In the genomic region with DNA sequence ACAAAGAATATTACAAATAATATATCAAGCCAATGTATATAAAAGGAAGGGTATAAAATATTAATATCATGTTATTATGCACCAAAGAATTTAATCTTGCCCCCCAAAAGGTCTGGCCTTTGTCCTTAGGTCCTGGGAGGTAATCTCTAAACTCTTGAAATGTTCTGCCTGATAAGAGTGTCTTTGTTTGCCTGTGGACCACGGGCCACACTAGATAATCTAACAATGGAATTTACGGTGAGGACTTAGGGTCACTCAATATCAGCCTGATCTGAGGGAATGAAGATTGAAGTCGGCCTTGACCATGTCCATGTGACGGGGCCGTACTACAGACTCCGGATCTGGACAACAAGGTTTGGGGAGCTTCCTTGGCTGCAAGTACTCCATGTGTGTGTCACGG, we compare ENCODE assay signal across 37 cellular contexts.
"Had no signal": no experiment of that assay in that cellular context is flagged by ENCODE, and none has a peak within 500 bp of the region (broad histone marks: within the 10 kb centered on the region; RNA-seq: fewer than 3 reads in every experiment).

No MANE protein-coding gene starts in this region.

- H3K27ac Mint-ChIP-seq: activated B cell treated with CpG ODN at 0.5 μM for 24 hours; activated CD4-positive, alpha-beta memory T cell treated with anti-CD3 and anti-CD28 coated beads for 36 hours; activated CD4-positive, alpha-beta T cell treated with anti-CD3 and anti-CD28 coated beads, Interleukin-2, amount 10 ng/mL, durations not matched to agents 24 days and 14 days; activated CD8-positive, alpha-beta T cell treated with anti-CD3 and anti-CD28 coated beads for 36 hours; activated naive CD4-positive, alpha-beta T cell treated with anti-CD3 and anti-CD28 coated beads for 36 hours; activated naive CD4-positive, alpha-beta T cell treated with anti-CD3 and anti-CD28 coated beads, Interleukin-2, amount 50 U/mL, for 72 hours; activated naive CD8-positive, alpha-beta T cell treated with anti-CD3 and anti-CD28 coated beads for 36 hours; activated T-cell treated with anti-CD3 and anti-CD28 coated beads, Interleukin-2, amount 50 U/mL, for 72 hours; activated T-helper 1 cell treated with anti-CD3 and anti-CD28 coated beads, Interleukin-12 subunit alpha, Interleukin-12 subunit beta, Interleukin-2, Interleukin-4 antibody, amounts not matched to agents 30 ng/mL and 10 ng/mL and 1 ng/mL, durations not matched to agents 14 hours and 24 hours and 36 hours; T-helper 1 cell treated with Interleukin-12 subunit alpha and Interleukin-12 subunit beta and Interleukin-4 antibody, amounts not matched to agents 30 μg/mL and 1 μg/mL, for 36 hours; T-helper 2 cell treated with Interferon-gamma antibody and Interleukin-4, amounts not matched to agents 5 μg/mL and 100 μg/mL, for 36 hours had no signal

- FAIRE-seq: astrocyte, TTC549 had no signal

- H3K27me3 ChIP-seq: adrenal gland, body of pancreas, brain microvascular endothelial cell, breast epithelium had no signal

- H3K27me3 Mint-ChIP-seq: activated B cell treated with CpG ODN at 0.5 μM for 24 hours; activated CD4-positive, alpha-beta memory T cell treated with anti-CD3 and anti-CD28 coated beads for 36 hours; activated CD4-positive, alpha-beta T cell treated with anti-CD3 and anti-CD28 coated beads, Interleukin-2, amount 10 ng/mL, durations not matched to agents 24 days and 14 days; activated CD8-positive, alpha-beta T cell treated with anti-CD3 and anti-CD28 coated beads for 36 hours; activated naive CD8-positive, alpha-beta T cell treated with anti-CD3 and anti-CD28 coated beads for 36 hours; activated T-helper 17 cell treated with anti-CD3 and anti-CD28 coated beads, Interleukin-2, amount 50 U/mL, for 72 hours had no signal

- H3K4me3 Mint-ChIP-seq: activated B cell treated with CpG ODN at 0.5 μM for 24 hours; activated CD4-positive, alpha-beta memory T cell treated with anti-CD3 and anti-CD28 coated beads for 36 hours; activated CD4-positive, alpha-beta T cell treated with anti-CD3 and anti-CD28 coated beads, Interleukin-2, amount 10 ng/mL, durations not matched to agents 24 days and 14 days; activated CD8-positive, alpha-beta T cell treated with anti-CD3 and anti-CD28 coated beads for 36 hours; activated naive CD4-positive, alpha-beta T cell treated with anti-CD3 and anti-CD28 coated beads for 36 hours; activated naive CD8-positive, alpha-beta T cell treated with anti-CD3 and anti-CD28 coated beads for 36 hours; activated T-cell treated with anti-CD3 and anti-CD28 coated beads, Interleukin-2, amount 50 U/mL, for 4 hours; activated T-cell treated with anti-CD3 and anti-CD28 coated beads, Interleukin-2, amount 50 U/mL, for 72 hours; activated T-helper 1 cell treated with anti-CD3 and anti-CD28 coated beads, Interleukin-12 subunit alpha, Interleukin-12 subunit beta, Interleukin-2, Interleukin-4 antibody, amounts not matched to agents 30 ng/mL and 10 ng/mL and 1 ng/mL, durations not matched to agents 14 hours and 24 hours and 36 hours; activated T-helper 17 cell treated with anti-CD3 and anti-CD28 coated beads, Interleukin-2, amount 50 U/mL, for 72 hours; T-helper 1 cell treated with Interleukin-12 subunit alpha and Interleukin-12 subunit beta and Interleukin-4 antibody, amounts not matched to agents 30 μg/mL and 1 μg/mL, for 36 hours; T-helper 2 cell treated with Interferon-gamma antibody and Interleukin-4, amounts not matched to agents 5 μg/mL and 100 μg/mL, for 36 hours had no signal

- H3K4me1 Mint-ChIP-seq: activated T-helper 17 cell treated with anti-CD3 and anti-CD28 coated beads, Interleukin-2, amount 50 U/mL, for 72 hours had no signal

- H3K27ac ChIP-seq: adrenal gland, body of pancreas, brain microvascular endothelial cell, breast epithelium, VCaP had no signal

- H3K9me3 Mint-ChIP-seq: activated B cell treated with CpG ODN at 0.5 μM for 24 hours; activated CD4-positive, alpha-beta memory T cell treated with anti-CD3 and anti-CD28 coated beads for 36 hours; activated CD4-positive, alpha-beta T cell treated with anti-CD3 and anti-CD28 coated beads, Interleukin-2, amount 10 ng/mL, durations not matched to agents 24 days and 14 days; activated CD8-positive, alpha-beta T cell treated with anti-CD3 and anti-CD28 coated beads for 36 hours; activated naive CD4-positive, alpha-beta T cell treated with anti-CD3 and anti-CD28 coated beads for 36 hours; activated naive CD4-positive, alpha-beta T cell treated with anti-CD3 and anti-CD28 coated beads, Interleukin-2, amount 50 U/mL, for 72 hours; activated naive CD8-positive, alpha-beta T cell treated with anti-CD3 and anti-CD28 coated beads for 36 hours; activated T-cell treated with anti-CD3 and anti-CD28 coated beads, Interleukin-2, amount 50 U/mL, for 4 hours; activated T-cell treated with anti-CD3 and anti-CD28 coated beads, Interleukin-2, amount 50 U/mL, for 72 hours; activated T-helper 1 cell treated with anti-CD3 and anti-CD28 coated beads, Interleukin-12 subunit alpha, Interleukin-12 subunit beta, Interleukin-2, Interleukin-4 antibody, amounts not matched to agents 30 ng/mL and 10 ng/mL and 1 ng/mL, durations not matched to agents 14 hours and 24 hours and 36 hours; activated T-helper 17 cell treated with anti-CD3 and anti-CD28 coated beads, Interleukin-2, amount 50 U/mL, for 72 hours; T-helper 1 cell treated with Interleukin-12 subunit alpha and Interleukin-12 subunit beta and Interleukin-4 antibody, amounts not matched to agents 30 μg/mL and 1 μg/mL, for 36 hours; T-helper 2 cell treated with Interferon-gamma antibody and Interleukin-4, amounts not matched to agents 5 μg/mL and 100 μg/mL, for 36 hours had no signal

- ATAC-seq: activated CD8-positive, alpha-beta T cell treated with anti-CD3 and anti-CD28 coated beads for 36 hours; activated naive CD4-positive, alpha-beta T cell treated with anti-CD3 and anti-CD28 coated beads, Interleukin-2, amount 50 U/mL, for 72 hours; activated T-cell treated with anti-CD3 and anti-CD28 coated beads, Interleukin-2, amount 50 U/mL, for 4 hours; activated T-cell treated with anti-CD3 and anti-CD28 coated beads, Interleukin-2, amount 50 U/mL, for 72 hours; activated T-helper 17 cell treated with anti-CD3 and anti-CD28 coated beads, Interleukin-2, amount 50 U/mL, for 72 hours; body of pancreas had no signal

- DNase-seq: activated B cell treated with CpG ODN at 0.5 μM for 24 hours; activated CD4-positive, alpha-beta memory T cell treated with anti-CD3 and anti-CD28 coated beads for 36 hours; activated CD4-positive, alpha-beta T cell treated with anti-CD3 and anti-CD28 coated beads for 4 hours; activated CD4-positive, alpha-beta T cell treated with anti-CD3 and anti-CD28 coated beads, Interleukin-2, amount 10 ng/mL, durations not matched to agents 24 days and 14 days; activated CD4-positive, alpha-beta T cell treated with anti-CD3 and anti-CD28 coated beads, Interleukin-2, amount 50 U/mL, for 1 hour; activated CD4-positive, alpha-beta T cell treated with anti-CD3 and anti-CD28 coated beads, Interleukin-2, amount 50 U/mL, for 4 hours; activated CD4-positive, CD25-positive, alpha-beta regulatory T cell treated with anti-CD3 and anti-CD28 coated beads, Interleukin-2, amount 50 U/mL, for 72 hours; activated CD8-positive, alpha-beta memory T cell treated with anti-CD3 and anti-CD28 coated beads, Interleukin-2, amount 50 U/mL, for 4 hours; activated CD8-positive, alpha-beta T cell treated with anti-CD3 and anti-CD28 coated beads for 36 hours; activated effector memory CD4-positive, alpha-beta T cell treated with anti-CD3 and anti-CD28 coated beads, Interleukin-2, amount 50 U/mL, for 16 hours; activated gamma-delta T cell treated with Interleukin-2 at 50 U/mL for 16 hours; activated naive CD4-positive, alpha-beta T cell; activated naive CD4-positive, alpha-beta T cell treated with anti-CD3 and anti-CD28 coated beads for 36 hours; activated naive CD4-positive, alpha-beta T cell treated with anti-CD3 and anti-CD28 coated beads, Interleukin-2, amount 50 U/mL, for 16 hours; activated naive CD8-positive, alpha-beta T cell treated with anti-CD3 and anti-CD28 coated beads for 36 hours; activated T-cell treated with anti-CD3 and anti-CD28 coated beads for 4 hours; activated T-cell treated with anti-CD3 and anti-CD28 coated beads, Interleukin-2, amount 50 U/mL, for 1 hour; activated T-cell treated with anti-CD3 and anti-CD28 coated beads, Interleukin-2, amount 50 U/mL, for 4 hours; activated T-cell treated with anti-CD3 and anti-CD28 coated beads, Interleukin-2, amount 50 U/mL, for 72 hours; adrenal gland; amniotic stem cell; aorta; body of pancreas; brain microvascular endothelial cell; central memory CD4-positive, alpha-beta T cell; T-helper 1 cell; T-helper 2 cell; T-helper 9 cell had no signal

- H3K4me1 ChIP-seq: adrenal gland, body of pancreas, breast epithelium had no signal

- H3K9me3 ChIP-seq: adrenal gland, body of pancreas, breast epithelium had no signal

- H3K36me3 ChIP-seq: adrenal gland, breast epithelium had no signal

- H3K4me3 ChIP-seq: adrenal gland, body of pancreas, breast epithelium had no signal
